In genomic region chr1:160400284-160400645, GRCh38 we compare ENCODE assay signal across 1 cellular context.
TF ChIP-seq lines count a peak whose summit lies in the region.

VANGL2 (plus strand) TSS chr1:160400564; CDS start chr1:160415838, 15,274 bp downstream.

TF ChIP-seq in HEK293, 187 proteins besides CTCF, POLR2A, EP300 and RAD21 (continued from another document and continues in another):
- peak; percentile 33 for TF ChIP-seq ZBTB26 (tag by site-specific recombination; optimal IDR thresholded peaks at IDR 0.05)
- TF ChIP-seq ZNF140 (tag by site-specific recombination; IDR thresholded peaks at IDR 0.05): no peak
- peak; percentile 99 for TF ChIP-seq ZSCAN30 (tag by site-specific recombination; IDR thresholded peaks at IDR 0.05)
- TF ChIP-seq KLF9 (tag by site-specific recombination; IDR thresholded peaks at IDR 0.05; ENCODE audit: low read depth): peak; percentile 45; the same call in 1 of the 2 replicates
- peak; percentile 90 for TF ChIP-seq IKZF3 (tag by site-specific recombination; IDR thresholded peaks at IDR 0.05)
- TF ChIP-seq ZNF132 (tag by site-specific recombination; IDR thresholded peaks at IDR 0.05; ENCODE audit: borderline replicate concordance): no peak
- no peak for TF ChIP-seq ZNF747 (tag by site-specific recombination; IDR thresholded peaks at IDR 0.05)
- peak; percentile 60 for TF ChIP-seq ZNF660 (tag by site-specific recombination; IDR thresholded peaks at IDR 0.05)
- peak; percentile 80 for TF ChIP-seq YY1 (tag by site-specific recombination; IDR thresholded peaks at IDR 0.05)
- TF ChIP-seq, protein P1, sequence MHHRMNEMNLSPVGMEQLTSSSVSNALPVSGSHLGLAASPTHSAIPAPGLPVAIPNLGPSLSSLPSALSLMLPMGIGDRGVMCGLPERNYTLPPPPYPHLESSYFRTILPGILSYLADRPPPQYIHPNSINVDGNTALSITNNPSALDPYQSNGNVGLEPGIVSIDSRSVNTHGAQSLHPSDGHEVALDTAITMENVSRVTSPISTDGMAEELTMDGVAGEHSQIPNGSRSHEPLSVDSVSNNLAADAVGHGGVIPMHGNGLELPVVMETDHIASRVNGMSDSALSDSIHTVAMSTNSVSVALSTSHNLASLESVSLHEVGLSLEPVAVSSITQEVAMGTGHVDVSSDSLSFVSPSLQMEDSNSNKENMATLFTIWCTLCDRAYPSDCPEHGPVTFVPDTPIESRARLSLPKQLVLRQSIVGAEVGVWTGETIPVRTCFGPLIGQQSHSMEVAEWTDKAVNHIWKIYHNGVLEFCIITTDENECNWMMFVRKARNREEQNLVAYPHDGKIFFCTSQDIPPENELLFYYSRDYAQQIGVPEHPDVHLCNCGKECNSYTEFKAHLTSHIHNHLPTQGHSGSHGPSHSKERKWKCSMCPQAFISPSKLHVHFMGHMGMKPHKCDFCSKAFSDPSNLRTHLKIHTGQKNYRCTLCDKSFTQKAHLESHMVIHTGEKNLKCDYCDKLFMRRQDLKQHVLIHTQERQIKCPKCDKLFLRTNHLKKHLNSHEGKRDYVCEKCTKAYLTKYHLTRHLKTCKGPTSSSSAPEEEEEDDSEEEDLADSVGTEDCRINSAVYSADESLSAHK (tag by site-specific recombination; IDR thresholded peaks at IDR 0.05): peak; percentile 40; the same call in 1 of the 2 replicates
- no peak for TF ChIP-seq ZNF558 (tag by site-specific recombination; IDR thresholded peaks at IDR 0.05)
- no peak for TF ChIP-seq ZNF2 (tag by site-specific recombination; IDR thresholded peaks at IDR 0.05)
- no peak; the same call in 1 of the 2 replicates for TF ChIP-seq ZNF394 (tag by site-specific recombination; IDR thresholded peaks at IDR 0.05; ENCODE audit: borderline replicate concordance)
- no peak for TF ChIP-seq SETDB1 (IDR thresholded peaks at IDR 0.05; ENCODE audit: insufficient read length, low read length)
- TF ChIP-seq, protein P2, sequence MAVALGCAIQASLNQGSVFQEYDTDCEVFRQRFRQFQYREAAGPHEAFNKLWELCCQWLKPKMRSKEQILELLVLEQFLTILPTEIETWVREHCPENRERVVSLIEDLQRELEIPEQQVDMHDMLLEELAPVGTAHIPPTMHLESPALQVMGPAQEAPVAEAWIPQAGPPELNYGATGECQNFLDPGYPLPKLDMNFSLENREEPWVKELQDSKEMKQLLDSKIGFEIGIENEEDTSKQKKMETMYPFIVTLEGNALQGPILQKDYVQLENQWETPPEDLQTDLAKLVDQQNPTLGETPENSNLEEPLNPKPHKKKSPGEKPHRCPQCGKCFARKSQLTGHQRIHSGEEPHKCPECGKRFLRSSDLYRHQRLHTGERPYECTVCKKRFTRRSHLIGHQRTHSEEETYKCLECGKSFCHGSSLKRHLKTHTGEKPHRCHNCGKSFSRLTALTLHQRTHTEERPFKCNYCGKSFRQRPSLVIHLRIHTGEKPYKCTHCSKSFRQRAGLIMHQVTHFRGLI (tag by site-specific recombination; IDR thresholded peaks at IDR 0.05): peak; percentile 65; the same call in 1 of the 2 replicates
- TF ChIP-seq ZNF76 (tag by site-specific recombination; IDR thresholded peaks at IDR 0.05; ENCODE audit: borderline replicate concordance, low read depth): peak; percentile 27; the same call in 1 of the 2 replicates
- TF ChIP-seq ZNF513 (tag by site-specific recombination; IDR thresholded peaks at IDR 0.05): no peak
- no peak; the same call in 1 of the 2 replicates for TF ChIP-seq SCRT2 (tag by site-specific recombination; IDR thresholded peaks at IDR 0.05)
- peak; percentile 43 for TF ChIP-seq KLF8 (tag by site-specific recombination; IDR thresholded peaks at IDR 0.05)
- no peak for TF ChIP-seq ZNF514 (tag by site-specific recombination; IDR thresholded peaks at IDR 0.05)
- no peak for TF ChIP-seq FEZF1 (tag by site-specific recombination; IDR thresholded peaks at IDR 0.05)
- TF ChIP-seq ZNF280C (tag by site-specific recombination; IDR thresholded peaks at IDR 0.05): no peak
- TF ChIP-seq GLIS1 (tag by site-specific recombination; IDR thresholded peaks at IDR 0.05): peak; percentile 9; the same call in 1 of the 2 replicates
- 0 out of 2 replicates have a peak, but pooled peaks have one; percentile 79 for TF ChIP-seq ZNF501 (tag by site-specific recombination; IDR thresholded peaks at IDR 0.05)
- TF ChIP-seq ZNF138 (tag by site-specific recombination; IDR thresholded peaks at IDR 0.05; ENCODE audit: borderline replicate concordance): no peak
- no peak for TF ChIP-seq ZNF776 (tag by site-specific recombination; IDR thresholded peaks at IDR 0.05; ENCODE audit: borderline replicate concordance)
- no peak for TF ChIP-seq ZNF843 (tag by site-specific recombination; IDR thresholded peaks at IDR 0.05)
- TF ChIP-seq ZNF549 (tag by site-specific recombination; IDR thresholded peaks at IDR 0.05): no peak
- TF ChIP-seq ZNF629 (tag by site-specific recombination; IDR thresholded peaks at IDR 0.05): peak; percentile 46; the same call in 1 of the 2 replicates
- peak; percentile 41; the same call in 1 of the 2 replicates for TF ChIP-seq KLF1 (tag by site-specific recombination; IDR thresholded peaks at IDR 0.05)
- TF ChIP-seq, protein P3, sequence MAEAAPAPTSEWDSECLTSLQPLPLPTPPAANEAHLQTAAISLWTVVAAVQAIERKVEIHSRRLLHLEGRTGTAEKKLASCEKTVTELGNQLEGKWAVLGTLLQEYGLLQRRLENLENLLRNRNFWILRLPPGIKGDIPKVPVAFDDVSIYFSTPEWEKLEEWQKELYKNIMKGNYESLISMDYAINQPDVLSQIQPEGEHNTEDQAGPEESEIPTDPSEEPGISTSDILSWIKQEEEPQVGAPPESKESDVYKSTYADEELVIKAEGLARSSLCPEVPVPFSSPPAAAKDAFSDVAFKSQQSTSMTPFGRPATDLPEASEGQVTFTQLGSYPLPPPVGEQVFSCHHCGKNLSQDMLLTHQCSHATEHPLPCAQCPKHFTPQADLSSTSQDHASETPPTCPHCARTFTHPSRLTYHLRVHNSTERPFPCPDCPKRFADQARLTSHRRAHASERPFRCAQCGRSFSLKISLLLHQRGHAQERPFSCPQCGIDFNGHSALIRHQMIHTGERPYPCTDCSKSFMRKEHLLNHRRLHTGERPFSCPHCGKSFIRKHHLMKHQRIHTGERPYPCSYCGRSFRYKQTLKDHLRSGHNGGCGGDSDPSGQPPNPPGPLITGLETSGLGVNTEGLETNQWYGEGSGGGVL (tag by site-specific recombination; IDR thresholded peaks at IDR 0.05): no peak; the same call in 1 of the 2 replicates
- no peak for TF ChIP-seq ZNF791 (tag by site-specific recombination; IDR thresholded peaks at IDR 0.05)
- TF ChIP-seq ZNF350 (tag by site-specific recombination; IDR thresholded peaks at IDR 0.05): no peak
- TF ChIP-seq ZSCAN4 (tag by site-specific recombination; IDR thresholded peaks at IDR 0.05): no peak
- TF ChIP-seq, protein P4, sequence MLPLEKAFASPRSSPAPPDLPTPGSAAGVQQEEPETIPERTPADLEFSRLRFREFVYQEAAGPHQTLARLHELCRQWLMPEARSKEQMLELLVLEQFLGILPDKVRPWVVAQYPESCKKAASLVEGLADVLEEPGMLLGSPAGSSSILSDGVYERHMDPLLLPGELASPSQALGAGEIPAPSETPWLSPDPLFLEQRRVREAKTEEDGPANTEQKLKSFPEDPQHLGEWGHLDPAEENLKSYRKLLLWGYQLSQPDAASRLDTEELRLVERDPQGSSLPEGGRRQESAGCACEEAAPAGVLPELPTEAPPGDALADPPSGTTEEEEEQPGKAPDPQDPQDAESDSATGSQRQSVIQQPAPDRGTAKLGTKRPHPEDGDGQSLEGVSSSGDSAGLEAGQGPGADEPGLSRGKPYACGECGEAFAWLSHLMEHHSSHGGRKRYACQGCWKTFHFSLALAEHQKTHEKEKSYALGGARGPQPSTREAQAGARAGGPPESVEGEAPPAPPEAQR (tag by site-specific recombination; IDR thresholded peaks at IDR 0.05): 0 out of 2 replicates have a peak, but pooled peaks have one; percentile 43
- no peak for TF ChIP-seq ZNF174 (tag by site-specific recombination; IDR thresholded peaks at IDR 0.05)
- TF ChIP-seq ZNF510 (tag by site-specific recombination; IDR thresholded peaks at IDR 0.05; ENCODE audit: insufficient replicate concordance): no peak
- peak; percentile 70; the same call in 1 of the 2 replicates for TF ChIP-seq PATZ1 (tag by site-specific recombination; IDR thresholded peaks at IDR 0.05)
- TF ChIP-seq TRIM28 (IDR thresholded peaks at IDR 0.05; ENCODE audit: borderline replicate concordance, low read length): no peak
- TF ChIP-seq ZNF423 (tag by site-specific recombination; IDR thresholded peaks at IDR 0.05): 0 out of 2 replicates have a peak, but pooled peaks have one; percentile 19
- no peak for TF ChIP-seq ZIC2 (tag by site-specific recombination; IDR thresholded peaks at IDR 0.05)
- TF ChIP-seq ZNF211 (tag by site-specific recombination; IDR thresholded peaks at IDR 0.05; ENCODE audit: low read depth): no peak
- TF ChIP-seq ZNF169 (tag by site-specific recombination; IDR thresholded peaks at IDR 0.05): no peak
- TF ChIP-seq ZNF133 (tag by site-specific recombination; IDR thresholded peaks at IDR 0.05): no peak
- 0 out of 2 replicates have a peak, but pooled peaks have one; percentile 52 for TF ChIP-seq ZBTB7A (tag by site-specific recombination; IDR thresholded peaks at IDR 0.05; ENCODE audit: low read depth)
- TF ChIP-seq YY2 (tag by site-specific recombination; IDR thresholded peaks at IDR 0.05): 0 out of 2 replicates have a peak, but pooled peaks have one; percentile 44
- no peak for TF ChIP-seq ZNF366 (tag by site-specific recombination; conservative IDR thresholded peaks at IDR 0.05)
- no peak for TF ChIP-seq GLIS2 (tag by site-specific recombination; IDR thresholded peaks at IDR 0.05)
- TF ChIP-seq ZNF626 (tag by site-specific recombination; IDR thresholded peaks at IDR 0.05): no peak
- TF ChIP-seq ZNF677 (tag by site-specific recombination; IDR thresholded peaks at IDR 0.05): no peak
- no peak for TF ChIP-seq ZNF544 (tag by site-specific recombination; IDR thresholded peaks at IDR 0.05)
- peak; percentile 4; the same call in 1 of the 2 replicates for TF ChIP-seq WT1 (tag by site-specific recombination; IDR thresholded peaks at IDR 0.05)
- no peak for TF ChIP-seq ZNF658 (tag by site-specific recombination; IDR thresholded peaks at IDR 0.05)
- TF ChIP-seq SP3 (tag by site-specific recombination; IDR thresholded peaks at IDR 0.05): peak; percentile 53
- 0 out of 2 replicates have a peak, but pooled peaks have one; percentile 39 for TF ChIP-seq BCL11A (tag by site-specific recombination; IDR thresholded peaks at IDR 0.05; ENCODE audit: low read depth)
- no peak for TF ChIP-seq ZNF521 (tag by site-specific recombination; IDR thresholded peaks at IDR 0.05)
